2 cellular contexts compared by ENCODE assay signal in genomic region chr22:43241138-43241597, GRCh38.
TF ChIP-seq lines count a peak whose summit lies in the region.

No MANE protein-coding gene starts in this region.

TF ChIP-seq in A549, 52 proteins besides CTCF, POLR2A, EP300 and RAD21:
- TF ChIP-seq USF2 (IDR thresholded peaks at IDR 0.05) (0 out of 2 replicates have a peak, but pooled peaks have one; percentile 19), RARB (CRISPR knock-in tag; IDR thresholded peaks at IDR 0.05) (no peak), ESRRA (IDR thresholded peaks at IDR 0.05; ENCODE audit: borderline replicate concordance, low read length) (no peak), CEBPB (IDR thresholded peaks at IDR 0.05) (no peak), REST (IDR thresholded peaks at IDR 0.05) (no peak), PBX3 (IDR thresholded peaks at IDR 0.05) (no peak), BCL3 (IDR thresholded peaks at IDR 0.05) (no peak)

TF ChIP-seq in IMR-90, 13 proteins besides CTCF, POLR2A, EP300 and RAD21:
- TF ChIP-seq ELK1 (IDR thresholded peaks at IDR 0.05; ENCODE audit: borderline replicate concordance, low read depth, low read length): no peak
- TF ChIP-seq RCOR1 (IDR thresholded peaks at IDR 0.05; ENCODE audit: insufficient replicate concordance, low read length): no peak
- TF ChIP-seq MAFK (IDR thresholded peaks at IDR 0.05; ENCODE audit: low read depth, low read length): no peak
- no peak for TF ChIP-seq MAZ (IDR thresholded peaks at IDR 0.05; ENCODE audit: borderline replicate concordance, low read depth, low read length)
- TF ChIP-seq FOS (IDR thresholded peaks at IDR 0.05; ENCODE audit: low read depth, low read length): no peak
- no peak for TF ChIP-seq CHD1 (IDR thresholded peaks at IDR 0.05; ENCODE audit: low read depth, low read length)
- no peak for TF ChIP-seq CEBPB (IDR thresholded peaks at IDR 0.05; ENCODE audit: low read depth, low read length)
- TF ChIP-seq SMC3 (IDR thresholded peaks at IDR 0.05; ENCODE audit: low read depth, low read length): no peak
- TF ChIP-seq USF2 (IDR thresholded peaks at IDR 0.05; ENCODE audit: low read depth, low read length): no peak
- no peak for TF ChIP-seq MXI1 (IDR thresholded peaks at IDR 0.05; ENCODE audit: borderline replicate concordance, low read depth, low read length)
- TF ChIP-seq NFE2L2 (IDR thresholded peaks at IDR 0.05; ENCODE audit: low read depth, low read length): no peak
- TF ChIP-seq RFX5 (IDR thresholded peaks at IDR 0.05; ENCODE audit: low read depth, low read length): no peak
- TF ChIP-seq BHLHE40 (IDR thresholded peaks at IDR 0.05; ENCODE audit: low read depth, low read length): no peak
